Comparison of ENCODE assay signal across 22 cellular contexts in genomic region chr11:1473011-1473628, GRCh38.
"Had no signal": no experiment of that assay in that cellular context is flagged by ENCODE, and none has a peak within 500 bp of the region (broad histone marks: within the 10 kb centered on the region; RNA-seq: fewer than 3 reads in every experiment).

No MANE protein-coding gene starts in this region.

- H3K4me3 ChIP-seq: adrenal gland, colonic mucosa, dorsolateral prefrontal cortex, esophagus muscularis mucosa, neural progenitor cell, pancreas, smooth muscle cell, testis had no signal

- H3K9me3 ChIP-seq: adrenal gland, colonic mucosa, esophagus muscularis mucosa, pancreas, SK-N-SH, testis had no signal

- H3K4me1 ChIP-seq: colonic mucosa, neural progenitor cell, pancreas had no signal

- DNase-seq: activated CD4-positive, alpha-beta T cell treated with anti-CD3 and anti-CD28 coated beads, Interleukin-2, amount 10 ng/mL, durations not matched to agents 7 days and 5 days; activated CD4-positive, CD25-positive, alpha-beta regulatory T cell treated with anti-CD3 and anti-CD28 coated beads, Interleukin-2, amount 50 U/mL, for 72 hours; activated CD8-positive, alpha-beta T cell treated with anti-CD3 and anti-CD28 coated beads, Interleukin-2, amount 10 ng/mL, durations not matched to agents 7 days and 5 days; activated gamma-delta T cell treated with Interleukin-2 at 50 U/mL for 16 hours; activated T-cell treated with anti-CD3 and anti-CD28 coated beads, Interleukin-2, amount 50 U/mL, for 1 hour; adrenal gland; colonic mucosa; effector memory CD8-positive, alpha-beta T cell; hypothalamus; SK-N-SH; stimulated activated CD4-positive, alpha-beta T cell treated with anti-CD3 and anti-CD28 coated beads, Interleukin-2, amount 100 ng/mL, for 48 hours; stimulated activated naive CD4-positive, alpha-beta T cell; testis; WERI-Rb-1 had no signal

- H3K36me3 ChIP-seq: neural progenitor cell had no signal

- H3K27me3 ChIP-seq: adrenal gland, colonic mucosa, dorsolateral prefrontal cortex, esophagus muscularis mucosa, neural progenitor cell, pancreas, testis had no signal

- ATAC-seq: activated CD8-positive, alpha-beta T cell treated with anti-CD3 and anti-CD28 coated beads, Interleukin-2, amount 10 ng/mL, durations not matched to agents 7 days and 5 days; effector memory CD8-positive, alpha-beta T cell; left colon; naive thymus-derived CD8-positive, alpha-beta T cell; pancreas; sciatic nerve had no signal

- H3K27ac ChIP-seq: adrenal gland, colonic mucosa, dorsolateral prefrontal cortex, neural progenitor cell, pancreas, testis, WERI-Rb-1 had no signal
